ENCODE assay signal across 1 cellular context in genomic region chr7:6444516-6445269, GRCh38.
TF ChIP-seq lines count a peak whose summit lies in the region.

No MANE protein-coding gene starts in this region.

TF ChIP-seq in HepG2, 621 proteins besides CTCF, POLR2A, EP300 and RAD21:
- TF ChIP-seq ZNF564 (CRISPR knock-in tag; IDR thresholded peaks at IDR 0.05) (no peak), THAP9 (CRISPR knock-in tag; IDR thresholded peaks at IDR 0.05; ENCODE audit: borderline replicate concordance) (no peak), ZNF318 (CRISPR knock-in tag; IDR thresholded peaks at IDR 0.05) (no peak), ZBED4 (CRISPR knock-in tag; IDR thresholded peaks at IDR 0.05; ENCODE audit: borderline replicate concordance) (no peak), ZNF337 (CRISPR knock-in tag; IDR thresholded peaks at IDR 0.05; ENCODE audit: borderline replicate concordance, low read depth) (no peak), HNF4G (IDR thresholded peaks at IDR 0.05; ENCODE audit: borderline replicate concordance, low read depth, low read length) (no peak), HNF4G (CRISPR knock-in tag; IDR thresholded peaks at IDR 0.05; ENCODE audit: borderline replicate concordance, low read depth) (no peak), HDAC6 (IDR thresholded peaks at IDR 0.05; ENCODE audit: low read depth, low read length) (no peak), ZNF674 (CRISPR knock-in tag; IDR thresholded peaks at IDR 0.05; ENCODE audit: low read depth) (no peak), ZNF225 (CRISPR knock-in tag; IDR thresholded peaks at IDR 0.05) (no peak), ZNF710 (CRISPR knock-in tag; IDR thresholded peaks at IDR 0.05; ENCODE audit: borderline replicate concordance) (no peak), YEATS2 (CRISPR knock-in tag; IDR thresholded peaks at IDR 0.05; ENCODE audit: borderline replicate concordance) (no peak), GMEB2 (CRISPR knock-in tag; IDR thresholded peaks at IDR 0.05; ENCODE audit: low read depth) (no peak)
